In the genomic region with DNA sequence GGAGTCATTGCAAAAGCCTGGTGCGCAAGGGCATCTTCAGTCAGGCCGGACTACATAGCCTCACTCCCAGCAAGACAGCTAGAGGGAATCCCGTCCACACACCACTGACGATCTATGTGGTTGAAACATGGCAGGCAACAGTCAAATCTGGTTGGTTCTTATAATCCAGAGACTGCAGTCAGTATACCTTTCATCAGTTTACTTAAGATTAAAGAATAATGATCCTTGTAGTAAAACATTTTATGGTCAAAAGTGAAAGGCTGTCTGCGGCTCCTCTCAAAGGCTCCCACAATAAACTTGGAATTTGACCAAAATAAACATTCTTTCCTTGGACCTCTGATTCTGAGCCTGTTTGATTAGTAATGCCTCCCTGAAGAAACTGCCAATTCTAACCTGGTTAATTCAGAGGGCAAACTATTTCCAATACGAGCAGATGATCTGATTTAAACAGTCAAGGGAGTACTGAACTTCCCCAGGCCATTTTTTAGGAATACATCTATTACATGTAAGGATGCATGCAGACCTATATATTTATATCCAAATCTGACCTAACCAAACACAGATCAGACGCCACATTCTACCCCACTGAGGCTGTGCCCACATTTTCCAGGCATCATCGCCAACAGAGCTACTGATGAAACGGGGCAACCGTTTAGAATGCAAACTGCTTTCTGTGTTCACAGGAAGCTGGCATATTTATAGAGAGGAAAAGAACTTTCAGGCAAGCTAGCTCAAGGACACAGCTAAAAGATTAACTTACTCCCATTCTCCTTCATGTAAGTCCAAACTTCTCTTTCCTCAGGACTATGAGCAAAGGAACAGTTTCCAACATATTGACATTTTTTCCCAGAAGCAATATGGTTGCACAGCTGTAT, we compare ENCODE assay signal across 1 cellular context.
TF ChIP-seq lines count a peak whose summit lies in the region.

No MANE protein-coding gene starts in this region.

TF ChIP-seq in HepG2, 621 proteins besides CTCF, POLR2A, EP300 and RAD21 (continued from another document and continues in another):
- TF ChIP-seq, protein P1, sequence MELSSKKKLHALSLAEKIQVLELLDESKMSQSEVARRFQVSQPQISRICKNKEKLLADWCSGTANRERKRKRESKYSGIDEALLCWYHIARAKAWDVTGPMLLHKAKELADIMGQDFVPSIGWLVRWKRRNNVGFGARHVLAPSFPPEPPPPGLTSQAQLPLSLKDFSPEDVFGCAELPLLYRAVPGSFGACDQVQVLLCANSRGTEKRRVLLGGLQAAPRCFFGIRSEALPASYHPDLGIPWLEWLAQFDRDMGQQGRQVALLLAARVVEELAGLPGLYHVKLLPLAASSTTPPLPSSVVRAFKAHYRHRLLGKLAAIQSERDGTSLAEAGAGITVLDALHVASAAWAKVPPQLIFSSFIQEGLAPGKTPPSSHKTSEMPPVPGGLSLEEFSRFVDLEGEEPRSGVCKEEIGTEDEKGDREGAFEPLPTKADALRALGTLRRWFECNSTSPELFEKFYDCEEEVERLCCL (CRISPR knock-in tag; IDR thresholded peaks at IDR 0.05; ENCODE audit: borderline replicate concordance), result no peak
- TF ChIP-seq, protein P2, sequence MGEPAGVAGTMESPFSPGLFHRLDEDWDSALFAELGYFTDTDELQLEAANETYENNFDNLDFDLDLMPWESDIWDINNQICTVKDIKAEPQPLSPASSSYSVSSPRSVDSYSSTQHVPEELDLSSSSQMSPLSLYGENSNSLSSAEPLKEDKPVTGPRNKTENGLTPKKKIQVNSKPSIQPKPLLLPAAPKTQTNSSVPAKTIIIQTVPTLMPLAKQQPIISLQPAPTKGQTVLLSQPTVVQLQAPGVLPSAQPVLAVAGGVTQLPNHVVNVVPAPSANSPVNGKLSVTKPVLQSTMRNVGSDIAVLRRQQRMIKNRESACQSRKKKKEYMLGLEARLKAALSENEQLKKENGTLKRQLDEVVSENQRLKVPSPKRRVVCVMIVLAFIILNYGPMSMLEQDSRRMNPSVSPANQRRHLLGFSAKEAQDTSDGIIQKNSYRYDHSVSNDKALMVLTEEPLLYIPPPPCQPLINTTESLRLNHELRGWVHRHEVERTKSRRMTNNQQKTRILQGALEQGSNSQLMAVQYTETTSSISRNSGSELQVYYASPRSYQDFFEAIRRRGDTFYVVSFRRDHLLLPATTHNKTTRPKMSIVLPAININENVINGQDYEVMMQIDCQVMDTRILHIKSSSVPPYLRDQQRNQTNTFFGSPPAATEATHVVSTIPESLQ (CRISPR knock-in tag; conservative IDR thresholded peaks at IDR 0.05), result no peak
- TF ChIP-seq ZNF546 (CRISPR knock-in tag; conservative IDR thresholded peaks at IDR 0.05) (no peak), ZSCAN22 (CRISPR knock-in tag; IDR thresholded peaks at IDR 0.05) (no peak), DNMT1 (CRISPR knock-in tag; IDR thresholded peaks at IDR 0.05) (no peak), GLI4 (CRISPR knock-in tag; IDR thresholded peaks at IDR 0.05; ENCODE audit: borderline replicate concordance) (no peak), HDAC2 (CRISPR knock-in tag; IDR thresholded peaks at IDR 0.05) (peak; percentile 42; the same call in 1 of the 2 replicates), SRSF4 (IDR thresholded peaks at IDR 0.05; ENCODE audit: low read depth, low read length, poor library complexity, severe bottlenecking) (no peak), ZFP82 (CRISPR knock-in tag; IDR thresholded peaks at IDR 0.05; ENCODE audit: borderline replicate concordance) (0 out of 2 replicates have a peak, but pooled peaks have one; percentile 53), ZNF749 (CRISPR knock-in tag; IDR thresholded peaks at IDR 0.05; ENCODE audit: borderline replicate concordance) (no peak), MLLT10 (CRISPR knock-in tag; IDR thresholded peaks at IDR 0.05) (no peak), ZNF737 (CRISPR knock-in tag; IDR thresholded peaks at IDR 0.05; ENCODE audit: borderline replicate concordance) (no peak), FOSL2 (CRISPR knock-in tag; IDR thresholded peaks at IDR 0.05) (no peak), ZFP62 (CRISPR knock-in tag; IDR thresholded peaks at IDR 0.05) (no peak), ZSCAN20 (CRISPR knock-in tag; IDR thresholded peaks at IDR 0.05; ENCODE audit: borderline replicate concordance) (no peak), MAFF (IDR thresholded peaks at IDR 0.05; ENCODE audit: low read depth, low read length) (no peak), SP2 (CRISPR knock-in tag; IDR thresholded peaks at IDR 0.05) (no peak), MIER3 (CRISPR knock-in tag; IDR thresholded peaks at IDR 0.05; ENCODE audit: borderline replicate concordance) (no peak)
- TF ChIP-seq, protein P3, sequence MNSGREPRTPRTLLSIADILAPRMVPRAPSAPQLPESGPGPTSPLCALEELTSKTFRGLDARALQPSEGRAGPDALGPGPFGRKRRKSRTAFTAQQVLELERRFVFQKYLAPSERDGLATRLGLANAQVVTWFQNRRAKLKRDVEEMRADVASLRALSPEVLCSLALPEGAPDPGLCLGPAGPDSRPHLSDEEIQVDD (CRISPR knock-in tag; IDR thresholded peaks at IDR 0.05; ENCODE audit: borderline replicate concordance), result no peak
- TF ChIP-seq, protein P4, sequence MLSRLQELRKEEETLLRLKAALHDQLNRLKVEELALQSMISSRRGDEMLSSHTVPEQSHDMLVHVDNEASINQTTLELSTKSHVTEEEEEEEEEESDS (CRISPR knock-in tag; IDR thresholded peaks at IDR 0.05; ENCODE audit: borderline replicate concordance), result no peak
- TF ChIP-seq, protein P5, sequence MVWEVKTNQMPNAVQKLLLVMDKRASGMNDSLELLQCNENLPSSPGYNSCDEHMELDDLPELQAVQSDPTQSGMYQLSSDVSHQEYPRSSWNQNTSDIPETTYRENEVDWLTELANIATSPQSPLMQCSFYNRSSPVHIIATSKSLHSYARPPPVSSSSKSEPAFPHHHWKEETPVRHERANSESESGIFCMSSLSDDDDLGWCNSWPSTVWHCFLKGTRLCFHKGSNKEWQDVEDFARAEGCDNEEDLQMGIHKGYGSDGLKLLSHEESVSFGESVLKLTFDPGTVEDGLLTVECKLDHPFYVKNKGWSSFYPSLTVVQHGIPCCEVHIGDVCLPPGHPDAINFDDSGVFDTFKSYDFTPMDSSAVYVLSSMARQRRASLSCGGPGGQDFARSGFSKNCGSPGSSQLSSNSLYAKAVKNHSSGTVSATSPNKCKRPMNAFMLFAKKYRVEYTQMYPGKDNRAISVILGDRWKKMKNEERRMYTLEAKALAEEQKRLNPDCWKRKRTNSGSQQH (CRISPR knock-in tag; IDR thresholded peaks at IDR 0.05; ENCODE audit: low read depth), result no peak
- TF ChIP-seq, protein P6, sequence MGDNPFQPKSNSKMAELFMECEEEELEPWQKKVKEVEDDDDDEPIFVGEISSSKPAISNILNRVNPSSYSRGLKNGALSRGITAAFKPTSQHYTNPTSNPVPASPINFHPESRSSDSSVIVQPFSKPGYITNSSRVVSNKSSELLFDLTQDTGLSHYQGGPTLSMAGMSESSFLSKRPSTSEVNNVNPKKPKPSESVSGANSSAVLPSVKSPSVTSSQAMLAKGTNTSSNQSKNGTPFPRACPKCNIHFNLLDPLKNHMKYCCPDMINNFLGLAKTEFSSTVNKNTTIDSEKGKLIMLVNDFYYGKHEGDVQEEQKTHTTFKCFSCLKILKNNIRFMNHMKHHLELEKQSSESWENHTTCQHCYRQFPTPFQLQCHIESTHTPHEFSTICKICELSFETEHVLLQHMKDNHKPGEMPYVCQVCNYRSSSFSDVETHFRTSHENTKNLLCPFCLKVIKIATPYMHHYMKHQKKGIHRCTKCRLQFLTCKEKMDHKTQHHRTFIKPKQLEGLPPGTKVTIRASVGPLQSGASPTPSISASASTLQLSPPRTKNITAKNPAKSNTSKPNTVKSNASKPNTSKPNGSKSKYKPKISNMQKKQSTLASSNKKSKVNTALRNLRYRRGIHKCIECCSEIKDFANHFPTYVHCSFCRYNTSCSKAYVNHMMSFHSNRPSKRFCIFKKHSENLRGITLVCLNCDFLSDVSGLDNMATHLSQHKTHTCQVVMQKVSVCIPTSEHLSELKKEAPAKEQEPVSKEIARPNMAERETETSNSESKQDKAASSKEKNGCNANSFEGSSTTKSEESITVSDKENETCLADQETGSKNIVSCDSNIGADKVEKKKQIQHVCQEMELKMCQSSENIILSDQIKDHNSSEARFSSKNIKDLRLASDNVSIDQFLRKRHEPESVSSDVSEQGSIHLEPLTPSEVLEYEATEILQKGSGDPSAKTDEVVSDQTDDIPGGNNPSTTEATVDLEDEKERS (CRISPR knock-in tag; IDR thresholded peaks at IDR 0.05), result no peak
- TF ChIP-seq, protein P7, sequence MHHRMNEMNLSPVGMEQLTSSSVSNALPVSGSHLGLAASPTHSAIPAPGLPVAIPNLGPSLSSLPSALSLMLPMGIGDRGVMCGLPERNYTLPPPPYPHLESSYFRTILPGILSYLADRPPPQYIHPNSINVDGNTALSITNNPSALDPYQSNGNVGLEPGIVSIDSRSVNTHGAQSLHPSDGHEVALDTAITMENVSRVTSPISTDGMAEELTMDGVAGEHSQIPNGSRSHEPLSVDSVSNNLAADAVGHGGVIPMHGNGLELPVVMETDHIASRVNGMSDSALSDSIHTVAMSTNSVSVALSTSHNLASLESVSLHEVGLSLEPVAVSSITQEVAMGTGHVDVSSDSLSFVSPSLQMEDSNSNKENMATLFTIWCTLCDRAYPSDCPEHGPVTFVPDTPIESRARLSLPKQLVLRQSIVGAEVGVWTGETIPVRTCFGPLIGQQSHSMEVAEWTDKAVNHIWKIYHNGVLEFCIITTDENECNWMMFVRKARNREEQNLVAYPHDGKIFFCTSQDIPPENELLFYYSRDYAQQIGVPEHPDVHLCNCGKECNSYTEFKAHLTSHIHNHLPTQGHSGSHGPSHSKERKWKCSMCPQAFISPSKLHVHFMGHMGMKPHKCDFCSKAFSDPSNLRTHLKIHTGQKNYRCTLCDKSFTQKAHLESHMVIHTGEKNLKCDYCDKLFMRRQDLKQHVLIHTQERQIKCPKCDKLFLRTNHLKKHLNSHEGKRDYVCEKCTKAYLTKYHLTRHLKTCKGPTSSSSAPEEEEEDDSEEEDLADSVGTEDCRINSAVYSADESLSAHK (CRISPR knock-in tag; IDR thresholded peaks at IDR 0.05; ENCODE audit: borderline replicate concordance), result no peak
- TF ChIP-seq, protein P8, sequence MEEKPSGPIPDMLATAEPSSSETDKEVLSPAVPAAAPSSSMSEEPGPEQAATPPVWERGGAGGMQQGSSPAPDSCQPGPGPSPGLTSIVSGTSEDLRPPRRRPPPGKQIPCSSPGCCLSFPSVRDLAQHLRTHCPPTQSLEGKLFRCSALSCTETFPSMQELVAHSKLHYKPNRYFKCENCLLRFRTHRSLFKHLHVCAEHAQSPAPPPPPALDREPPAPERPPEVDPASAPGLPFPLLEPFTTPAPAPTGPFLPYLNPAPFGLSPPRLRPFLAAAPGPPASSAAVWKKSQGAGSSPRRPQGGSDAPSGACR (CRISPR knock-in tag; IDR thresholded peaks at IDR 0.05), result peak; percentile 45; the same call in 1 of the 2 replicates
- TF ChIP-seq, protein P9, sequence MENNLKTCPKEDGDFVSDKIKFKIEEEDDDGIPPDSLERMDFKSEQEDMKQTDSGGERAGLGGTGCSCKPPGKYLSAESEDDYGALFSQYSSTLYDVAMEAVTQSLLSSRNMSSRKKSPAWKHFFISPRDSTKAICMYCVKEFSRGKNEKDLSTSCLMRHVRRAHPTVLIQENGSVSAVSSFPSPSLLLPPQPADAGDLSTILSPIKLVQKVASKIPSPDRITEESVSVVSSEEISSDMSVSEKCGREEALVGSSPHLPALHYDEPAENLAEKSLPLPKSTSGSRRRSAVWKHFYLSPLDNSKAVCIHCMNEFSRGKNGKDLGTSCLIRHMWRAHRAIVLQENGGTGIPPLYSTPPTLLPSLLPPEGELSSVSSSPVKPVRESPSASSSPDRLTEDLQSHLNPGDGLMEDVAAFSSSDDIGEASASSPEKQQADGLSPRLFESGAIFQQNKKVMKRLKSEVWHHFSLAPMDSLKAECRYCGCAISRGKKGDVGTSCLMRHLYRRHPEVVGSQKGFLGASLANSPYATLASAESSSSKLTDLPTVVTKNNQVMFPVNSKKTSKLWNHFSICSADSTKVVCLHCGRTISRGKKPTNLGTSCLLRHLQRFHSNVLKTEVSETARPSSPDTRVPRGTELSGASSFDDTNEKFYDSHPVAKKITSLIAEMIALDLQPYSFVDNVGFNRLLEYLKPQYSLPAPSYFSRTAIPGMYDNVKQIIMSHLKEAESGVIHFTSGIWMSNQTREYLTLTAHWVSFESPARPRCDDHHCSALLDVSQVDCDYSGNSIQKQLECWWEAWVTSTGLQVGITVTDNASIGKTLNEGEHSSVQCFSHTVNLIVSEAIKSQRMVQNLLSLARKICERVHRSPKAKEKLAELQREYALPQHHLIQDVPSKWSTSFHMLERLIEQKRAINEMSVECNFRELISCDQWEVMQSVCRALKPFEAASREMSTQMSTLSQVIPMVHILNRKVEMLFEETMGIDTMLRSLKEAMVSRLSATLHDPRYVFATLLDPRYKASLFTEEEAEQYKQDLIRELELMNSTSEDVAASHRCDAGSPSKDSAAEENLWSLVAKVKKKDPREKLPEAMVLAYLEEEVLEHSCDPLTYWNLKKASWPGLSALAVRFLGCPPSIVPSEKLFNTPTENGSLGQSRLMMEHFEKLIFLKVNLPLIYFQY (CRISPR knock-in tag; IDR thresholded peaks at IDR 0.05; ENCODE audit: borderline replicate concordance), result no peak; the same call in 1 of the 2 replicates
- TF ChIP-seq, protein P10, sequence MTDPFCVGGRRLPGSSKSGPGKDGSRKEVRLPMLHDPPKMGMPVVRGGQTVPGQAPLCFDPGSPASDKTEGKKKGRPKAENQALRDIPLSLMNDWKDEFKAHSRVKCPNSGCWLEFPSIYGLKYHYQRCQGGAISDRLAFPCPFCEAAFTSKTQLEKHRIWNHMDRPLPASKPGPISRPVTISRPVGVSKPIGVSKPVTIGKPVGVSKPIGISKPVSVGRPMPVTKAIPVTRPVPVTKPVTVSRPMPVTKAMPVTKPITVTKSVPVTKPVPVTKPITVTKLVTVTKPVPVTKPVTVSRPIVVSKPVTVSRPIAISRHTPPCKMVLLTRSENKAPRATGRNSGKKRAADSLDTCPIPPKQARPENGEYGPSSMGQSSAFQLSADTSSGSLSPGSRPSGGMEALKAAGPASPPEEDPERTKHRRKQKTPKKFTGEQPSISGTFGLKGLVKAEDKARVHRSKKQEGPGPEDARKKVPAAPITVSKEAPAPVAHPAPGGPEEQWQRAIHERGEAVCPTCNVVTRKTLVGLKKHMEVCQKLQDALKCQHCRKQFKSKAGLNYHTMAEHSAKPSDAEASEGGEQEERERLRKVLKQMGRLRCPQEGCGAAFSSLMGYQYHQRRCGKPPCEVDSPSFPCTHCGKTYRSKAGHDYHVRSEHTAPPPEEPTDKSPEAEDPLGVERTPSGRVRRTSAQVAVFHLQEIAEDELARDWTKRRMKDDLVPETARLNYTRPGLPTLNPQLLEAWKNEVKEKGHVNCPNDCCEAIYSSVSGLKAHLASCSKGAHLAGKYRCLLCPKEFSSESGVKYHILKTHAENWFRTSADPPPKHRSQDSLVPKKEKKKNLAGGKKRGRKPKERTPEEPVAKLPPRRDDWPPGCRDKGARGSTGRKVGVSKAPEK (CRISPR knock-in tag; IDR thresholded peaks at IDR 0.05; ENCODE audit: borderline replicate concordance), result no peak
- TF ChIP-seq, protein P11, sequence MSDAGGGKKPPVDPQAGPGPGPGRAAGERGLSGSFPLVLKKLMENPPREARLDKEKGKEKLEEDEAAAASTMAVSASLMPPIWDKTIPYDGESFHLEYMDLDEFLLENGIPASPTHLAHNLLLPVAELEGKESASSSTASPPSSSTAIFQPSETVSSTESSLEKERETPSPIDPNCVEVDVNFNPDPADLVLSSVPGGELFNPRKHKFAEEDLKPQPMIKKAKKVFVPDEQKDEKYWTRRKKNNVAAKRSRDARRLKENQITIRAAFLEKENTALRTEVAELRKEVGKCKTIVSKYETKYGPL (CRISPR knock-in tag; IDR thresholded peaks at IDR 0.05), result no peak
- TF ChIP-seq, protein P12, sequence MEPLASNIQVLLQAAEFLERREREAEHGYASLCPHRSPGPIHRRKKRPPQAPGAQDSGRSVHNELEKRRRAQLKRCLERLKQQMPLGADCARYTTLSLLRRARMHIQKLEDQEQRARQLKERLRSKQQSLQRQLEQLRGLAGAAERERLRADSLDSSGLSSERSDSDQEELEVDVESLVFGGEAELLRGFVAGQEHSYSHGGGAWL (CRISPR knock-in tag; IDR thresholded peaks at IDR 0.05), result no peak
